In the genomic region with DNA sequence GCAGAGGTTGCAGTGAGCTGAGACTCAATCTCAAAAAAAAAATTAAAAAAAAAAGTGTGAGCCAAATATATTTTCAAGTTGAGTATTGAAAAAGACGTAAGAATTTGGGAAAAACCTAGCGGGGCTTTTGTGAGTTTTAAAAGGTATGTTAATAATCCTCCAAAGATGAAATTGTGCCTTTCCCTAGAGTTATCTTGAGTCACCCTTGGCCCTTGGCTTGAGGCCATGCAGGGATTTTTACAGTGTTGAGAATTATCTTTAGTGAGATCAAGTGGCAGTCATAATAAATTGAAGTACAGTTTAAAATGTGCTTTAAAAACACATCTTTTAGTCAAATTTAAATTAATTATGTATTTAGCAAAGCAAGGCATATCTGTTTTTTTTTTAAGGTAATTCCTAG, we compare ENCODE assay signal across 30 cellular contexts. TPM values are rescaled to one million over a fixed set of nuclear protein-coding genes. Genes with fewer than 3 reads are reported as not detected.
DNase-seq lines count a peak whose midpoint lies in the region; ATAC-seq and TF ChIP-seq lines count a peak whose summit lies in the region.
"Had no signal": no experiment of that assay in that cellular context is flagged by ENCODE, and none has a peak within 500 bp of the region (broad histone marks: within the 10 kb centered on the region; RNA-seq: fewer than 3 reads in every experiment).

No MANE protein-coding gene starts in this region.

- DNase-seq in natural killer cell, result no peak
- no peak for DNase-seq in natural killer cell treated with Interleukin-12 subunit alpha and Interleukin-12 subunit beta and Interleukin-15 and Interleukin-18, amount 100 ng/mL, for 72 hours (ENCODE audit: low spot score)
- no peak for DNase-seq in T-helper 17 cell
- no peak for DNase-seq in naive thymus-derived CD4-positive, alpha-beta T cell
- DNase-seq in NCI-H2107 (lab: John Stamatoyannopoulos, UW), result no peak
- DNase-seq in pons (ENCODE audit: low spot score), result no peak
- DNase-seq: Caco-2; CD8-positive, alpha-beta T cell; EL; GDM1; H9; HFFc6; IMR-90; MV-4-11; NCI-H1105; NCI-H1436 treated with DMSO at 0.1 percent for 48 hours; NCI-H187 treated with DMSO at 0.1 percent for 48 hours; NCI-H446 treated with DMSO at 0.1 percent for 48 hours; NCI-H526; NCI-H82; NK-92 treated with Interleukin-12 subunit alpha and Interleukin-12 subunit beta, amount 100 ng/mL, for 24 hours; PC-9; SJCRH30 had no signal

- CTCF ChIA-PET in naive thymus-derived CD4-positive, alpha-beta T cell (lab: Charles Lee), result interaction anchor here (1.7 kb wide), 1 partner anchor 247 kb away, joined by 3 read pairs; no protein-coding TSS in a partner anchor

- no peak overlapping the region for H3K4me3 ChIP-seq in naive thymus-derived CD4-positive, alpha-beta T cell (ENCODE audit: low read length)
- H3K4me3 ChIP-seq: GM12878, GM23338, PC-9, SJCRH30 had no signal

- H3K4me3 Mint-ChIP-seq in natural killer cell, result no peak overlapping the region
- H3K4me3 Mint-ChIP-seq in natural killer cell treated with Interleukin-12 subunit alpha and Interleukin-12 subunit beta and Interleukin-15 and Interleukin-18, amount 100 ng/mL, for 72 hours, result no peak overlapping the region
- H3K4me3 Mint-ChIP-seq in T-helper 17 cell, result no peak overlapping the region
- H3K4me3 Mint-ChIP-seq in naive thymus-derived CD4-positive, alpha-beta T cell, result no peak overlapping the region
- H3K4me3 Mint-ChIP-seq in stimulated activated memory B cell treated with anti-CD40 and anti-IgM and Interleukin-4, amounts not matched to agents 10 μg/mL and 1 μg/mL and 100 μg/mL, for 72 hours, result no peak overlapping the region
- H3K4me3 Mint-ChIP-seq: B cell; CD8-positive, alpha-beta T cell; GM23338; H9; HFFc6 had no signal

- H3K9me3 Mint-ChIP-seq in natural killer cell, result no peaks in the 10 kb centered on the region
- H3K9me3 Mint-ChIP-seq in natural killer cell treated with Interleukin-12 subunit alpha and Interleukin-12 subunit beta and Interleukin-15 and Interleukin-18, amount 100 ng/mL, for 72 hours, result no peaks in the 10 kb centered on the region
- peaks cover 0 to 6% (median 0%) of the 10 kb centered on the region in 11 donors for H3K9me3 Mint-ChIP-seq in naive thymus-derived CD4-positive, alpha-beta T cell
- no peaks in the 10 kb centered on the region for H3K9me3 Mint-ChIP-seq in stimulated activated memory B cell treated with anti-CD40 and anti-IgM and Interleukin-4, amounts not matched to agents 10 μg/mL and 1 μg/mL and 100 μg/mL, for 72 hours
- H3K9me3 Mint-ChIP-seq: HFFc6 had no signal

- no peak for TF ChIP-seq CTCF in natural killer cell (IDR thresholded peaks at IDR 0.05)

- H3K27me3 Mint-ChIP-seq in natural killer cell (ENCODE audit: low read depth in 2 of 2), result no peaks in the 10 kb centered on the region
- no peaks in the 10 kb centered on the region for H3K27me3 Mint-ChIP-seq in natural killer cell treated with Interleukin-12 subunit alpha and Interleukin-12 subunit beta and Interleukin-15 and Interleukin-18, amount 100 ng/mL, for 72 hours
- no peaks in the 10 kb centered on the region for H3K27me3 Mint-ChIP-seq in T-helper 17 cell
- H3K27me3 Mint-ChIP-seq in naive thymus-derived CD4-positive, alpha-beta T cell, result no peaks in the 10 kb centered on the region
- no peaks in the 10 kb centered on the region for H3K27me3 Mint-ChIP-seq in stimulated activated memory B cell treated with anti-CD40 and anti-IgM and Interleukin-4, amounts not matched to agents 10 μg/mL and 1 μg/mL and 100 μg/mL, for 72 hours
- H3K27me3 Mint-ChIP-seq: B cell had no signal

- H3K4me1 Mint-ChIP-seq in natural killer cell (peaks cover 45 to 46% of the 10 kb centered on the region in 2 donors), T-helper 17 cell (peaks cover 25% of the 10 kb centered on the region)
- peaks cover 32 to 37% of the 10 kb centered on the region in 2 donors for H3K4me1 Mint-ChIP-seq in natural killer cell treated with Interleukin-12 subunit alpha and Interleukin-12 subunit beta and Interleukin-15 and Interleukin-18, amount 100 ng/mL, for 72 hours (ENCODE audit: low read depth in 2 of 2)
- peaks cover 20 to 64% (median 53%) of the 10 kb centered on the region in 7 donors for H3K4me1 Mint-ChIP-seq in naive thymus-derived CD4-positive, alpha-beta T cell
- H3K4me1 Mint-ChIP-seq in stimulated activated memory B cell treated with anti-CD40 and anti-IgM and Interleukin-4, amounts not matched to agents 10 μg/mL and 1 μg/mL and 100 μg/mL, for 72 hours, result peaks cover 22% of the 10 kb centered on the region

- no peaks in the 10 kb centered on the region for H3K36me3 Mint-ChIP-seq in natural killer cell
- no peaks in the 10 kb centered on the region for H3K36me3 Mint-ChIP-seq in natural killer cell treated with Interleukin-12 subunit alpha and Interleukin-12 subunit beta and Interleukin-15 and Interleukin-18, amount 100 ng/mL, for 72 hours
- no peaks in the 10 kb centered on the region for H3K36me3 Mint-ChIP-seq in T-helper 17 cell (ENCODE audit: low read depth)
- peaks cover 0 to 25% (median 18%) of the 10 kb centered on the region in 5 donors for H3K36me3 Mint-ChIP-seq in naive thymus-derived CD4-positive, alpha-beta T cell
- no peaks in the 10 kb centered on the region for H3K36me3 Mint-ChIP-seq in stimulated activated memory B cell treated with anti-CD40 and anti-IgM and Interleukin-4, amounts not matched to agents 10 μg/mL and 1 μg/mL and 100 μg/mL, for 72 hours

- H3K4me1 ChIP-seq in naive thymus-derived CD4-positive, alpha-beta T cell (ENCODE audit: control insufficient read depth in 2 of 2, insufficient read depth in 2 of 2, low read length in 2 of 2), result peaks cover 3 to 6% of the 10 kb centered on the region in 2 donors
- H3K4me1 ChIP-seq: SJCRH30 had no signal

- intact Hi-C loops in natural killer cell (cut with micrococcal nuclease), result no loop called here
- intact Hi-C loops in naive thymus-derived CD4-positive, alpha-beta T cell (cut with micrococcal nuclease), result no loop called here

- H3K36me3 ChIP-seq in naive thymus-derived CD4-positive, alpha-beta T cell (ENCODE audit: control insufficient read depth in 2 of 3, insufficient read depth in 3 of 3, low read length in 3 of 3), result no peaks in the 10 kb centered on the region
- H3K36me3 ChIP-seq: SJCRH30 had no signal

- no peak for ATAC-seq in natural killer cell
- ATAC-seq in natural killer cell treated with Interleukin-12 subunit alpha and Interleukin-12 subunit beta and Interleukin-15 and Interleukin-18, amount 100 ng/mL, for 72 hours, result no peak
- no peak for ATAC-seq in T-helper 17 cell
- ATAC-seq in naive thymus-derived CD4-positive, alpha-beta T cell, result no peak
- ATAC-seq in stimulated activated memory B cell treated with anti-CD40 and anti-IgM and Interleukin-4, amounts not matched to agents 10 μg/mL and 1 μg/mL and 100 μg/mL, for 72 hours, result no peak
- ATAC-seq: CD8-positive, alpha-beta T cell; GM12878; GM23338; Right ventricle myocardium inferior had no signal

- H3K27ac Mint-ChIP-seq in natural killer cell (peak overlapping the region; percentile 80 to 87), T-helper 17 cell (peak overlapping the region; percentile 76)
- peak overlapping the region in 1 of 2 donors; percentile 75 for H3K27ac Mint-ChIP-seq in natural killer cell treated with Interleukin-12 subunit alpha and Interleukin-12 subunit beta and Interleukin-15 and Interleukin-18, amount 100 ng/mL, for 72 hours
- peak overlapping the region in 5 of 9 donors; percentile 1 to 33 (median 11) for H3K27ac Mint-ChIP-seq in naive thymus-derived CD4-positive, alpha-beta T cell
- H3K27ac Mint-ChIP-seq in stimulated activated memory B cell treated with anti-CD40 and anti-IgM and Interleukin-4, amounts not matched to agents 10 μg/mL and 1 μg/mL and 100 μg/mL, for 72 hours, result no peak overlapping the region
- H3K27ac Mint-ChIP-seq: B cell; CD8-positive, alpha-beta T cell; GM23338; H9; HFFc6 had no signal

- POLR2A ChIA-PET in naive thymus-derived CD4-positive, alpha-beta T cell (lab: Charles Lee), result no interaction called here

- H3K27me3 ChIP-seq in naive thymus-derived CD4-positive, alpha-beta T cell (ENCODE audit: control insufficient read depth in 2 of 2, insufficient read depth in 2 of 2, low read length in 2 of 2), result no peaks in the 10 kb centered on the region
- H3K27me3 ChIP-seq: SJCRH30 had no signal

- no peak overlapping the region for H3K27ac ChIP-seq in naive thymus-derived CD4-positive, alpha-beta T cell (ENCODE audit: low read depth, low read length)
- H3K27ac ChIP-seq: C4-2B, KMS-11, PC-9, SJCRH30 had no signal

- H3K9me3 ChIP-seq in T-helper 17 cell (ENCODE audit: control insufficient read depth, low read length, poor library complexity, severe bottlenecking), result no peaks in the 10 kb centered on the region
- H3K9me3 ChIP-seq in naive thymus-derived CD4-positive, alpha-beta T cell (ENCODE audit: control insufficient read depth in 2 of 3, low read length in 3 of 3), result no peaks in the 10 kb centered on the region
- H3K9me3 ChIP-seq: Caco-2 had no signal

RNA-seq across cellular contexts. Expression of a gene that starts 32.7 kb away (rescaled TPM):
- 10 to 100 TPM; 74.0 to 99.8 (median 86.4) TPM for total RNA-seq in natural killer cell
- 10 to 100 TPM; 32.7 to 37.6 TPM for total RNA-seq in natural killer cell treated with Interleukin-12 subunit alpha and Interleukin-12 subunit beta and Interleukin-15 and Interleukin-18, amount 100 ng/mL, for 72 hours
- total RNA-seq in T-helper 17 cell, result 10 to 100 TPM; 52.1 to 52.4 TPM
- total RNA-seq in naive thymus-derived CD4-positive, alpha-beta T cell, result 10 to 100 TPM; 38.5 to 52.7 (median 49.8) TPM
- 10 to 100 TPM; 22.9 to 27.5 TPM for polyA plus RNA-seq in naive thymus-derived CD4-positive, alpha-beta T cell
